In genomic region chr1:208161005-208161404, GRCh38 we compare ENCODE assay signal across 21 cellular contexts.
DNase-seq lines count a peak whose midpoint lies in the region; ATAC-seq and TF ChIP-seq lines count a peak whose summit lies in the region.
"Had no signal": no experiment of that assay in that cellular context is flagged by ENCODE, and none has a peak within 500 bp of the region (broad histone marks: within the 10 kb centered on the region; RNA-seq: fewer than 3 reads in every experiment).

No MANE protein-coding gene starts in this region.

- H3K79me2 ChIP-seq in GM23338 (replicated peaks; ENCODE audit: insufficient read depth) = no peaks in the 10 kb centered on the region

- H3K4me3 ChIP-seq in GM23338 = no peak overlapping the region
- H3K4me3 ChIP-seq in NT2/D1 (ENCODE audit: insufficient read length, low read depth) = no peak overlapping the region
- H3K4me3 ChIP-seq in gastroesophageal sphincter = no peak overlapping the region
- H3K4me3 ChIP-seq in prostate gland = no peak overlapping the region
- no peak overlapping the region for H3K4me3 ChIP-seq in naive thymus-derived CD4-positive, alpha-beta T cell (ENCODE audit: low read length)
- H3K4me3 ChIP-seq: PC-9, suprapubic skin had no signal

- no peak overlapping the region for H3K9ac ChIP-seq in NT2/D1 (ENCODE audit: insufficient read length, low read depth)

- H3K9me3 Mint-ChIP-seq in GM23338 (no peaks in the 10 kb centered on the region), osteocyte (ENCODE audit: unreplicated experiment) (no peaks in the 10 kb centered on the region)
- H3K9me3 Mint-ChIP-seq in naive thymus-derived CD4-positive, alpha-beta T cell = no peaks in the 10 kb centered on the region
- H3K9me3 Mint-ChIP-seq: activated B cell treated with CpG ODN at 0.5 μM for 24 hours; activated CD4-positive, alpha-beta memory T cell treated with anti-CD3 and anti-CD28 coated beads for 36 hours; dendritic cell treated with granulocyte-macrophage colony-stimulating factor and Interleukin-4, amounts not matched to agents 40 ng/mL and 50 ng/mL, for 4 days; memory B cell had no signal

- CTCF ChIA-PET in naive thymus-derived CD4-positive, alpha-beta T cell (lab: Charles Lee) = no interaction called here

- POLR2A ChIA-PET in naive thymus-derived CD4-positive, alpha-beta T cell (lab: Charles Lee) = no interaction called here

- H3K36me3 Mint-ChIP-seq in GM23338 (ENCODE audit: low read depth) (no peaks in the 10 kb centered on the region), osteocyte (ENCODE audit: unreplicated experiment) (peaks cover 1% of the 10 kb centered on the region)
- no peaks in the 10 kb centered on the region for H3K36me3 Mint-ChIP-seq in naive thymus-derived CD4-positive, alpha-beta T cell
- H3K36me3 Mint-ChIP-seq: activated CD4-positive, alpha-beta memory T cell treated with anti-CD3 and anti-CD28 coated beads for 36 hours; memory B cell had no signal

- H3K4me3 Mint-ChIP-seq in GM23338 = no peak overlapping the region
- no peak overlapping the region for H3K4me3 Mint-ChIP-seq in osteocyte (ENCODE audit: unreplicated experiment)
- no peak overlapping the region for H3K4me3 Mint-ChIP-seq in naive thymus-derived CD4-positive, alpha-beta T cell
- H3K4me3 Mint-ChIP-seq: activated B cell treated with CpG ODN at 0.5 μM for 24 hours; activated CD4-positive, alpha-beta memory T cell treated with anti-CD3 and anti-CD28 coated beads for 36 hours; dendritic cell treated with granulocyte-macrophage colony-stimulating factor and Interleukin-4, amounts not matched to agents 40 ng/mL and 50 ng/mL, for 4 days; memory B cell had no signal

- no peaks in the 10 kb centered on the region for H4K20me1 ChIP-seq in GM23338 (replicated peaks; ENCODE audit: insufficient read depth)

- no peak overlapping the region for H2AFZ ChIP-seq in GM23338
- H2AFZ ChIP-seq: PC-9 had no signal

- no peaks in the 10 kb centered on the region for H3F3A ChIP-seq in GM23338 (replicated peaks; ENCODE audit: low read depth)

- H3K27ac ChIP-seq in GM23338 (ENCODE audit: low read depth) (no peak overlapping the region), gastroesophageal sphincter (peak overlapping the region; percentile 72 to 91 (median 84)), prostate gland (peak overlapping the region in 1 of 2 donors; percentile 49)
- no peak overlapping the region for H3K27ac ChIP-seq in naive thymus-derived CD4-positive, alpha-beta T cell (ENCODE audit: low read depth, low read length)
- H3K27ac ChIP-seq: PC-9 had no signal

- intact Hi-C loops in prostate gland (cut with DNase I) = no loop called here
- intact Hi-C loops in naive thymus-derived CD4-positive, alpha-beta T cell (cut with micrococcal nuclease) = no loop called here

- H3K4me1 ChIP-seq in GM23338 (ENCODE audit: insufficient read depth) (peaks cover 13% of the 10 kb centered on the region), NT2/D1 (ENCODE audit: insufficient read depth, insufficient read length) (peaks cover 13% of the 10 kb centered on the region), gastroesophageal sphincter (peaks cover 27 to 99% (median 54%) of the 10 kb centered on the region in 3 donors), prostate gland (replicated peaks) (no peaks in the 10 kb centered on the region)
- H3K4me1 ChIP-seq in naive thymus-derived CD4-positive, alpha-beta T cell (ENCODE audit: control insufficient read depth in 2 of 2, insufficient read depth in 2 of 2, low read length in 2 of 2) = no peaks in the 10 kb centered on the region

- H3K9me2 ChIP-seq in GM23338 (ENCODE audit: insufficient read depth) = no peaks in the 10 kb centered on the region

- TF ChIP-seq CTCF in GM23338 (conservative IDR thresholded peaks at IDR 0.05; ENCODE audit: low read depth in 2 of 2) (no peak), gastroesophageal sphincter (IDR thresholded peaks at IDR 0.05) (no peak), osteocyte (IDR thresholded peaks at IDR 0.05) (no peak), prostate gland (IDR thresholded peaks at IDR 0.05) (no peak)

- H3K4me1 Mint-ChIP-seq in GM23338 (peaks cover 58% of the 10 kb centered on the region), osteocyte (ENCODE audit: unreplicated experiment) (peaks cover 57% of the 10 kb centered on the region)
- no peaks in the 10 kb centered on the region for H3K4me1 Mint-ChIP-seq in naive thymus-derived CD4-positive, alpha-beta T cell
- H3K4me1 Mint-ChIP-seq: activated B cell treated with CpG ODN at 0.5 μM for 24 hours, memory B cell had no signal

- H3K36me3 ChIP-seq in GM23338 (ENCODE audit: insufficient read depth) = no peaks in the 10 kb centered on the region; the same call in 1 of the 2 replicates
- no peaks in the 10 kb centered on the region for H3K36me3 ChIP-seq in NT2/D1 (ENCODE audit: insufficient read depth, insufficient read length, low read length)
- no peaks in the 10 kb centered on the region for H3K36me3 ChIP-seq in gastroesophageal sphincter
- H3K36me3 ChIP-seq in prostate gland = no peaks in the 10 kb centered on the region
- no peaks in the 10 kb centered on the region for H3K36me3 ChIP-seq in naive thymus-derived CD4-positive, alpha-beta T cell (ENCODE audit: control insufficient read depth in 2 of 3, insufficient read depth in 3 of 3, low read length in 3 of 3)
- H3K36me3 ChIP-seq: suprapubic skin had no signal

- DNase-seq in GM23338 (ENCODE audit: low spot score) = peak; percentile 60
- peak; percentile 92 for DNase-seq in NT2/D1 (ENCODE audit: low read depth, low spot score)
- DNase-seq in osteocyte (ENCODE audit: extremely low spot score, unreplicated experiment) = no peak
- DNase-seq in prostate gland (ENCODE audit: low spot score) = no peak
- DNase-seq in naive thymus-derived CD4-positive, alpha-beta T cell = no peak
- DNase-seq: activated B cell treated with CpG ODN at 0.5 μM for 24 hours; activated CD4-positive, alpha-beta memory T cell treated with anti-CD3 and anti-CD28 coated beads for 36 hours; activated naive CD4-positive, alpha-beta T cell; activated T-cell treated with anti-CD3 and anti-CD28 coated beads for 4 hours; amniotic stem cell; KG1; NCI-H1930; NCI-H345; NCI-H82; PC-9 had no signal

- 43 to 83% methylated on average over 1 of the region's 1 CpG for WGBS in gastroesophageal sphincter (ENCODE audit: low coverage in 1 of 2), 2 donors
- WGBS in prostate gland = 86% methylated on average over 1 of the region's 1 CpG

- H3K27me3 ChIP-seq in GM23338 (ENCODE audit: insufficient read depth) (no peaks in the 10 kb centered on the region), NT2/D1 (ENCODE audit: insufficient read depth, insufficient read length) (no peaks in the 10 kb centered on the region), gastroesophageal sphincter (no peaks in the 10 kb centered on the region), prostate gland (replicated peaks; ENCODE audit: insufficient read depth) (no peaks in the 10 kb centered on the region)
- no peaks in the 10 kb centered on the region for H3K27me3 ChIP-seq in naive thymus-derived CD4-positive, alpha-beta T cell (ENCODE audit: control insufficient read depth in 2 of 2, insufficient read depth in 2 of 2, low read length in 2 of 2)
- H3K27me3 ChIP-seq: suprapubic skin had no signal

- no peak for TF ChIP-seq POLR2A in gastroesophageal sphincter (IDR thresholded peaks at IDR 0.05)
- TF ChIP-seq POLR2A in prostate gland (IDR thresholded peaks at IDR 0.05) = no peak

- ATAC-seq in GM23338 (peak; percentile 63), gastroesophageal sphincter (no peak), GM19328 (IDR thresholded peaks at IDR 0.05; ENCODE audit: unreplicated experiment) (no peak), GM19463 (IDR thresholded peaks at IDR 0.05; ENCODE audit: unreplicated experiment) (no peak)
- ATAC-seq in naive thymus-derived CD4-positive, alpha-beta T cell = no peak

- peaks cover 2% of the 10 kb centered on the region for H3K27me3 Mint-ChIP-seq in GM23338 (ENCODE audit: insufficient read depth, low read depth, poor library complexity)
- H3K27me3 Mint-ChIP-seq in osteocyte (ENCODE audit: unreplicated experiment) = no peaks in the 10 kb centered on the region
- peaks cover 29 to 55% (median 40%) of the 10 kb centered on the region in 5 donors for H3K27me3 Mint-ChIP-seq in naive thymus-derived CD4-positive, alpha-beta T cell

- TF ChIP-seq EP300 in gastroesophageal sphincter (IDR thresholded peaks at IDR 0.05) = no peak

- H3K4me2 ChIP-seq in GM23338 = no peak overlapping the region
- H3K4me2 ChIP-seq: PC-9 had no signal

- H3K27ac Mint-ChIP-seq in GM23338 = no peak overlapping the region
- H3K27ac Mint-ChIP-seq in osteocyte (ENCODE audit: unreplicated experiment) = peak overlapping the region; percentile 54
- no peak overlapping the region for H3K27ac Mint-ChIP-seq in naive thymus-derived CD4-positive, alpha-beta T cell
- H3K27ac Mint-ChIP-seq: activated B cell treated with CpG ODN at 0.5 μM for 24 hours; activated CD4-positive, alpha-beta memory T cell treated with anti-CD3 and anti-CD28 coated beads for 36 hours; dendritic cell treated with granulocyte-macrophage colony-stimulating factor and Interleukin-4, amounts not matched to agents 40 ng/mL and 50 ng/mL, for 4 days; memory B cell had no signal

- no peaks in the 10 kb centered on the region for H3K9me3 ChIP-seq in NT2/D1 (ENCODE audit: insufficient read depth, low read length)
- H3K9me3 ChIP-seq in gastroesophageal sphincter = no peaks in the 10 kb centered on the region
- no peaks in the 10 kb centered on the region for H3K9me3 ChIP-seq in prostate gland
- no peaks in the 10 kb centered on the region for H3K9me3 ChIP-seq in naive thymus-derived CD4-positive, alpha-beta T cell (ENCODE audit: control insufficient read depth in 2 of 3, low read length in 3 of 3)
- H3K9me3 ChIP-seq: suprapubic skin had no signal

TF ChIP-seq in GM23338, 12 proteins besides CTCF, POLR2A, EP300 and RAD21 (continues in another document):
- no peak for TF ChIP-seq POLR2AphosphoS5 (IDR thresholded peaks at IDR 0.05; ENCODE audit: low read depth)
- TF ChIP-seq ZNF331 (CRISPR knock-in tag; IDR thresholded peaks at IDR 0.05; ENCODE audit: low read depth) = no peak
- no peak for TF ChIP-seq CREB1 (CRISPR knock-in tag; IDR thresholded peaks at IDR 0.05; ENCODE audit: low read depth)
- no peak for TF ChIP-seq JUNB (IDR thresholded peaks at IDR 0.05; ENCODE audit: unreplicated experiment)

Comparison
In these comparisons a context has a peak if more than half of its experiments do, and no peak if none do; other contexts are left out.
1. DNase-seq: peak in GM23338 (single experiment) and NT2/D1 (single experiment); none in osteocyte (single experiment), prostate gland (single experiment) and naive thymus-derived CD4-positive, alpha-beta T cell (0 of 9).
2. H3K27ac ChIP-seq: peak in gastroesophageal sphincter (4 of 4); none in GM23338 (single experiment) and naive thymus-derived CD4-positive, alpha-beta T cell (single experiment).